In genomic region chr2:148020358-148021058, GRCh38 we compare ENCODE assay signal across 8 cellular contexts. TPM values are rescaled to one million over a fixed set of nuclear protein-coding genes. Genes with fewer than 3 reads are reported as not detected.
A peak's percentile ranks its signal among the peaks of the same experiment; 100 is the strongest.
DNase-seq lines count a peak whose midpoint lies in the region; ATAC-seq and TF ChIP-seq lines count a peak whose summit lies in the region.

Gene ORC4, minus strand, starts transcription at chr2:148020737. Its CDS starts 44,779 bp downstream, at chr2:147975958.

- peaks cover 8% of the 10 kb centered on the region; the same call in 1 of the 2 replicates for H4K20me1 ChIP-seq in GM23338 (replicated peaks; ENCODE audit: insufficient read depth)

- no peaks in the 10 kb centered on the region for H3K27me3 ChIP-seq in GM23338 (ENCODE audit: insufficient read depth)

- H3K4me3 Mint-ChIP-seq in GM23338 (peak within 1 kb of the TSS; percentile 99), naive B cell (peak within 1 kb of the TSS; percentile 94 to 99 (median 96))
- peak within 1 kb of the TSS; percentile 98 for H3K4me3 Mint-ChIP-seq in activated T-helper 1 cell treated with anti-CD3 and anti-CD28 coated beads, Interleukin-12 subunit alpha, Interleukin-12 subunit beta, Interleukin-2, Interleukin-4 antibody, amounts not matched to agents 30 ng/mL and 10 ng/mL and 1 ng/mL, durations not matched to agents 14 hours and 24 hours and 36 hours
- peak within 1 kb of the TSS; percentile 99 for H3K4me3 Mint-ChIP-seq in stimulated activated memory B cell treated with anti-CD40 and anti-IgM and Interleukin-4, amounts not matched to agents 10 μg/mL and 1 μg/mL and 100 μg/mL, for 72 hours

- intact Hi-C loops in activated T-helper 1 cell treated with anti-CD3 and anti-CD28 coated beads, Interleukin-12 subunit alpha, Interleukin-12 subunit beta, Interleukin-2, Interleukin-4 antibody, amounts not matched to agents 30 ng/mL and 10 ng/mL and 1 ng/mL, durations not matched to agents 14 hours and 24 hours and 36 hours (cut with micrococcal nuclease), result loop anchor here (1.0 to 5.0 kb wide), 11 partner anchors 84 to 1567 kb away; partner anchors contain the start of genes ACVR2A and MMADHC

- no peaks in the 10 kb centered on the region for H3K9me3 Mint-ChIP-seq in GM23338
- H3K9me3 Mint-ChIP-seq in activated T-helper 1 cell treated with anti-CD3 and anti-CD28 coated beads, Interleukin-12 subunit alpha, Interleukin-12 subunit beta, Interleukin-2, Interleukin-4 antibody, amounts not matched to agents 30 ng/mL and 10 ng/mL and 1 ng/mL, durations not matched to agents 14 hours and 24 hours and 36 hours, result no peaks in the 10 kb centered on the region
- peaks cover 0 to 1% (median 0%) of the 10 kb centered on the region in 7 donors for H3K9me3 Mint-ChIP-seq in naive B cell
- H3K9me3 Mint-ChIP-seq in stimulated activated memory B cell treated with anti-CD40 and anti-IgM and Interleukin-4, amounts not matched to agents 10 μg/mL and 1 μg/mL and 100 μg/mL, for 72 hours, result no peaks in the 10 kb centered on the region

- H3K4me1 Mint-ChIP-seq in GM23338, result peaks cover 23% of the 10 kb centered on the region
- H3K4me1 Mint-ChIP-seq in activated T-helper 1 cell treated with anti-CD3 and anti-CD28 coated beads, Interleukin-12 subunit alpha, Interleukin-12 subunit beta, Interleukin-2, Interleukin-4 antibody, amounts not matched to agents 30 ng/mL and 10 ng/mL and 1 ng/mL, durations not matched to agents 14 hours and 24 hours and 36 hours (ENCODE audit: low read depth), result peaks cover 40% of the 10 kb centered on the region
- H3K4me1 Mint-ChIP-seq in naive B cell, result peaks cover 39 to 67% (median 59%) of the 10 kb centered on the region in 3 donors
- H3K4me1 Mint-ChIP-seq in stimulated activated memory B cell treated with anti-CD40 and anti-IgM and Interleukin-4, amounts not matched to agents 10 μg/mL and 1 μg/mL and 100 μg/mL, for 72 hours, result peaks cover 65% of the 10 kb centered on the region

- H3K79me2 ChIP-seq in GM23338 (replicated peaks; ENCODE audit: insufficient read depth), result peaks cover 89% of the 10 kb centered on the region

- peak within 1 kb of the TSS; percentile 98 for H3K27ac Mint-ChIP-seq in GM23338
- H3K27ac Mint-ChIP-seq in activated T-helper 1 cell treated with anti-CD3 and anti-CD28 coated beads, Interleukin-12 subunit alpha, Interleukin-12 subunit beta, Interleukin-2, Interleukin-4 antibody, amounts not matched to agents 30 ng/mL and 10 ng/mL and 1 ng/mL, durations not matched to agents 14 hours and 24 hours and 36 hours, result peak within 1 kb of the TSS; percentile 95
- H3K27ac Mint-ChIP-seq in naive B cell, result peak within 1 kb of the TSS; percentile 92 to 99 (median 96)
- H3K27ac Mint-ChIP-seq in stimulated activated memory B cell treated with anti-CD40 and anti-IgM and Interleukin-4, amounts not matched to agents 10 μg/mL and 1 μg/mL and 100 μg/mL, for 72 hours, result peak within 1 kb of the TSS; percentile 94

- no peaks in the 10 kb centered on the region for H3K9me2 ChIP-seq in GM23338 (ENCODE audit: insufficient read depth)

- H3K4me3 ChIP-seq in GM23338, result peak within 1 kb of the TSS; percentile 86

- H3K36me3 ChIP-seq in GM23338 (ENCODE audit: insufficient read depth), result no peaks in the 10 kb centered on the region

- H3K36me3 Mint-ChIP-seq in GM23338 (ENCODE audit: low read depth) (peaks cover 10% of the 10 kb centered on the region; the same call in 2 of the 3 replicates), naive B cell (peaks cover 0 to 7% of the 10 kb centered on the region in 2 donors)
- H3K36me3 Mint-ChIP-seq in activated T-helper 1 cell treated with anti-CD3 and anti-CD28 coated beads, Interleukin-12 subunit alpha, Interleukin-12 subunit beta, Interleukin-2, Interleukin-4 antibody, amounts not matched to agents 30 ng/mL and 10 ng/mL and 1 ng/mL, durations not matched to agents 14 hours and 24 hours and 36 hours (ENCODE audit: low read depth), result no peaks in the 10 kb centered on the region
- H3K36me3 Mint-ChIP-seq in stimulated activated memory B cell treated with anti-CD40 and anti-IgM and Interleukin-4, amounts not matched to agents 10 μg/mL and 1 μg/mL and 100 μg/mL, for 72 hours, result peaks cover 4% of the 10 kb centered on the region

- H3F3A ChIP-seq in GM23338 (replicated peaks; ENCODE audit: low read depth), result no peaks in the 10 kb centered on the region; the same call in 1 of the 2 replicates

- H3K27me3 Mint-ChIP-seq in GM23338 (ENCODE audit: insufficient read depth, low read depth, poor library complexity), result peaks cover 2% of the 10 kb centered on the region
- H3K27me3 Mint-ChIP-seq in activated T-helper 1 cell treated with anti-CD3 and anti-CD28 coated beads, Interleukin-12 subunit alpha, Interleukin-12 subunit beta, Interleukin-2, Interleukin-4 antibody, amounts not matched to agents 30 ng/mL and 10 ng/mL and 1 ng/mL, durations not matched to agents 14 hours and 24 hours and 36 hours (ENCODE audit: insufficient read depth), result no peaks in the 10 kb centered on the region
- H3K27me3 Mint-ChIP-seq in naive B cell, result no peaks in the 10 kb centered on the region
- no peaks in the 10 kb centered on the region for H3K27me3 Mint-ChIP-seq in stimulated activated memory B cell treated with anti-CD40 and anti-IgM and Interleukin-4, amounts not matched to agents 10 μg/mL and 1 μg/mL and 100 μg/mL, for 72 hours

- ATAC-seq in GM23338, result peak; percentile 85
- ATAC-seq in naive B cell (ENCODE audit: low read depth in 2 of 2), result peak; percentile 78 to 81
- peak; percentile 96 for ATAC-seq in stimulated activated memory B cell treated with anti-CD40 and anti-IgM and Interleukin-4, amounts not matched to agents 10 μg/mL and 1 μg/mL and 100 μg/mL, for 72 hours

- H3K27ac ChIP-seq in GM23338 (ENCODE audit: low read depth), result peak within 1 kb of the TSS; percentile 89

- TF ChIP-seq CTCF in GM23338 (conservative IDR thresholded peaks at IDR 0.05; ENCODE audit: low read depth in 2 of 2), result peak; percentile 52 to 67

- peaks cover 26% of the 10 kb centered on the region for H3K4me1 ChIP-seq in GM23338 (ENCODE audit: insufficient read depth)

- peak within 1 kb of the TSS; percentile 39; the same call in 1 of the 2 replicates for H2AFZ ChIP-seq in GM23338

- H3K4me2 ChIP-seq in GM23338, result peak within 1 kb of the TSS; percentile 89

- DNase-seq in EL (peak; percentile 100), GM23338 (ENCODE audit: low spot score) (peak; percentile 100), LHCN-M2 (ENCODE audit: low read depth) (peak; percentile 99), RPMI7951 (ENCODE audit: low read depth) (peak; percentile 99), fibroblast of gingiva (ENCODE audit: low read depth) (peak; percentile 99), naive B cell (peak; percentile 95)
- peak; percentile 95 for DNase-seq in activated T-helper 1 cell treated with anti-CD3 and anti-CD28 coated beads, Interleukin-12 subunit alpha, Interleukin-12 subunit beta, Interleukin-2, Interleukin-4 antibody, amounts not matched to agents 30 ng/mL and 10 ng/mL and 1 ng/mL, durations not matched to agents 14 hours and 24 hours and 36 hours (ENCODE audit: low spot score)

TF ChIP-seq in GM23338, 12 proteins besides CTCF, POLR2A, EP300 and RAD21 (continues in another document):
- TF ChIP-seq ZNF331 (CRISPR knock-in tag; IDR thresholded peaks at IDR 0.05; ENCODE audit: low read depth), result no peak
- no peak for TF ChIP-seq REST (IDR thresholded peaks at IDR 0.05; ENCODE audit: unreplicated experiment)
- TF ChIP-seq ETS1 (IDR thresholded peaks at IDR 0.05), result peak; percentile 84
- TF ChIP-seq EZH2 (IDR thresholded peaks at IDR 0.05; ENCODE audit: low read depth, unreplicated experiment), result no peak
- peak; percentile 97 for TF ChIP-seq POLR2AphosphoS5 (IDR thresholded peaks at IDR 0.05; ENCODE audit: low read depth)
- peak; percentile 65 for TF ChIP-seq CREB1 (CRISPR knock-in tag; IDR thresholded peaks at IDR 0.05; ENCODE audit: low read depth)

RNA-seq across cellular contexts. Expression of gene ORC4, which starts in this region (rescaled TPM):
- total RNA-seq in GM23338 (2014; rRNA removed; shearing (Covaris generic)), result 174 and 177 TPM in 2 replicates
- polyA plus RNA-seq in GM23338 (2016; fragmentation: Nextera tagmentation; extraction: Ambion mirVana), result 45.7 and 47.5 TPM in 2 replicates
- total RNA-seq in LHCN-M2 (2014; rRNA removed), result 45.7 and 59.8 TPM in 2 replicates
- polyA plus RNA-seq in LHCN-M2 (2012), result 10.5 TPM
- total RNA-seq in RPMI7951 (2014; rRNA removed; shearing (Covaris generic)), result 40.6 and 47.9 TPM in 2 replicates
- 29.2 and 34.2 TPM in 2 replicates for total RNA-seq in activated T-helper 1 cell treated with anti-CD3 and anti-CD28 coated beads, Interleukin-12 subunit alpha, Interleukin-12 subunit beta, Interleukin-2, Interleukin-4 antibody, amounts not matched to agents 30 ng/mL and 10 ng/mL and 1 ng/mL, durations not matched to agents 14 hours and 24 hours and 36 hours
- polyA plus RNA-seq in naive B cell (ENCODE audit: low read depth in 6 of 6), result 10 to 100 TPM; 19.2 to 60.0 (median 46.6) TPM

Comparison
In these comparisons a context has a peak if more than half of its experiments do, and no peak if none do; other contexts are left out.
1. Peak in every context shown above with its lines: DNase-seq, ATAC-seq, H3K4me3 ChIP-seq and H3K27ac ChIP-seq.